ENCODE assay signal across 8 cellular contexts in genomic region chr2:74482801-74483674, GRCh38.
A peak's percentile ranks its signal among the peaks of the same experiment; 100 is the strongest.
DNase-seq lines count a peak whose midpoint lies in the region; ATAC-seq and TF ChIP-seq lines count a peak whose summit lies in the region.

Gene CCDC142 (minus strand): TSS chr2:74482998. CDS start chr2:74482837, 161 bp downstream.
Gene TTC31 (plus strand): TSS chr2:74483081. CDS start chr2:74483096, 15 bp downstream.

- TF ChIP-seq CTCF in WI38 (IDR thresholded peaks at IDR 0.05; ENCODE audit: low read depth, low read length) (peak; percentile 88), cardiac fibroblast (IDR thresholded peaks at IDR 0.05; ENCODE audit: low read depth, low read length) (peak; percentile 89)

- H3K4me3 ChIP-seq in WI38 (ENCODE audit: low read depth, low read length) (peak within 1 kb of the TSS; percentile 93), cardiac fibroblast (replicated peaks in 1 of 2; ENCODE audit: low read depth in 2 of 2, low read length in 2 of 2) (peak within 1 kb of the TSS; percentile 65 to 91)

- ATAC-seq in GM18870 (IDR thresholded peaks at IDR 0.05; ENCODE audit: unreplicated experiment): peak; percentile 91
- peak; percentile 86 for ATAC-seq in HG03135 (IDR thresholded peaks at IDR 0.05; ENCODE audit: unreplicated experiment)

- DNase-seq in AG08396 (ENCODE audit: low spot score) (peak; percentile 92), NCI-H2196 treated with DMSO at 0.1 percent for 48 hours (lab: John Stamatoyannopoulos, UW; ENCODE audit: unreplicated experiment) (peak; percentile 72), cardiac fibroblast (ENCODE audit: low read depth in 2 of 2) (peak; percentile 96 to 97), iris pigment epithelial cell (ENCODE audit: low read depth) (peak; percentile 96)
- peak; percentile 89 for DNase-seq in stimulated activated CD4-positive, alpha-beta T cell treated with anti-CD3 and anti-CD28 coated beads, Interleukin-12 subunit alpha, Interleukin-12 subunit beta, amount 100 ng/mL, for 4 hours

Comparison
In these comparisons a context has a peak if more than half of its experiments do, and no peak if none do; other contexts are left out.
1. Peak in every context shown above with its lines: DNase-seq, ATAC-seq and H3K4me3 ChIP-seq.